Comparison of ENCODE assay signal across 16 cellular contexts in genomic region chr4:102713096-102713495, GRCh38. TPM values are rescaled to one million over a fixed set of nuclear protein-coding genes. Genes with fewer than 3 reads are reported as not detected.
DNase-seq lines count a peak whose midpoint lies in the region; ATAC-seq, FAIRE-seq and TF ChIP-seq lines count a peak whose summit lies in the region.
"Had no signal": no experiment of that assay in that cellular context is flagged by ENCODE, and none has a peak within 500 bp of the region (broad histone marks: within the 10 kb centered on the region; RNA-seq: fewer than 3 reads in every experiment).

No MANE protein-coding gene starts in this region.

- H3K4me3 ChIP-seq in endothelial cell of umbilical vein (replicated peaks in 1 of 3; ENCODE audit: insufficient read depth in 1 of 3, low read depth in 1 of 3, low read length in 3 of 3) (no peak overlapping the region), mesodermal cell (ENCODE audit: extremely low read depth, insufficient read depth, low read length, poor library complexity, severe bottlenecking) (no peak overlapping the region), uterus (no peak overlapping the region)
- H3K4me3 ChIP-seq: heart right ventricle, SJCRH30 had no signal

- CTCF ChIA-PET in endothelial cell of umbilical vein (lab: Charles Lee): no interaction called here

- POLR2A ChIA-PET in endothelial cell of umbilical vein (lab: Charles Lee): no interaction called here

- no peak overlapping the region for H3K4me3 Mint-ChIP-seq in glutamatergic neuron (ENCODE audit: unreplicated experiment)
- H3K4me3 Mint-ChIP-seq: B cell had no signal

- H3K36me3 ChIP-seq in endothelial cell of umbilical vein (ENCODE audit: control insufficient read depth in 2 of 2, extremely low read depth in 1 of 2, insufficient read depth in 2 of 2, low read length in 2 of 2) (no peaks in the 10 kb centered on the region), mesodermal cell (ENCODE audit: control insufficient read depth, insufficient read depth, low read length) (peaks cover 12% of the 10 kb centered on the region), uterus (no peaks in the 10 kb centered on the region)
- H3K36me3 ChIP-seq: SJCRH30 had no signal

- no peaks in the 10 kb centered on the region for H3K4me1 Mint-ChIP-seq in glutamatergic neuron (ENCODE audit: low read depth, unreplicated experiment)

- WGBS in mesodermal cell (ENCODE audit: insufficient coverage in 2 of 2), 2 experiments: 48 to 66% methylated on average over 3 of the region's 3 CpGs

- no peaks in the 10 kb centered on the region for H3K9me1 ChIP-seq in endothelial cell of umbilical vein (replicated peaks; ENCODE audit: control insufficient read depth, extremely low read depth, insufficient read depth, low read length)

- H3K27ac Mint-ChIP-seq in glutamatergic neuron (ENCODE audit: unreplicated experiment): no peak overlapping the region
- H3K27ac Mint-ChIP-seq: B cell had no signal

- no peak overlapping the region for H3K4me2 ChIP-seq in endothelial cell of umbilical vein (ENCODE audit: insufficient read depth, low read length)

- H3K9me3 ChIP-seq in endothelial cell of umbilical vein (replicated peaks; ENCODE audit: control insufficient read depth, insufficient read depth, low read length) (no peaks in the 10 kb centered on the region), mesodermal cell (ENCODE audit: control insufficient read depth, low read length) (no peaks in the 10 kb centered on the region), uterus (no peaks in the 10 kb centered on the region)
- H3K9me3 ChIP-seq: heart right ventricle, SJCRH30 had no signal

- peak; percentile 44 for DNase-seq in AG20443 (ENCODE audit: low spot score)
- peak; percentile 48 for DNase-seq in M059J (ENCODE audit: low read depth)
- no peak for DNase-seq in endothelial cell of umbilical vein (ENCODE audit: low read depth, low spot score)
- no peak for DNase-seq in glutamatergic neuron
- DNase-seq in DMS153 treated with DMSO at 0.1 percent for 48 hours (lab: John Stamatoyannopoulos, UW; ENCODE audit: unreplicated experiment): no peak
- DNase-seq in uterus: no peak
- DNase-seq: activated CD8-positive, alpha-beta memory T cell treated with anti-CD3 and anti-CD28 coated beads, Interleukin-2, amount 50 U/mL, for 4 hours; amygdala; effector memory CD4-positive, alpha-beta T cell; heart right ventricle; NCI-H1694 treated with DMSO at 0.1 percent for 48 hours; SJCRH30; stimulated activated CD4-positive, alpha-beta T cell treated with anti-CD3 and anti-CD28 coated beads, Interleukin-12 subunit alpha, Interleukin-12 subunit beta, amount 100 ng/mL, for 4 hours had no signal

- dilution Hi-C loops in endothelial cell of umbilical vein (cut with MboI; ENCODE audit: extremely low pct_ligation_motif_present, low sequenced_read_pairs): no loop called here

- no peaks in the 10 kb centered on the region for H3K79me2 ChIP-seq in endothelial cell of umbilical vein (ENCODE audit: control insufficient read depth, insufficient read depth, low read length)

- H4K20me1 ChIP-seq in endothelial cell of umbilical vein (replicated peaks; ENCODE audit: control insufficient read depth, extremely low read depth, insufficient read depth, low read length): no peaks in the 10 kb centered on the region

- H3K36me3 Mint-ChIP-seq in glutamatergic neuron (ENCODE audit: unreplicated experiment): peaks cover under 1% of the 10 kb centered on the region

- no peaks in the 10 kb centered on the region for H3K9me3 Mint-ChIP-seq in glutamatergic neuron (ENCODE audit: unreplicated experiment)

- FAIRE-seq in endothelial cell of umbilical vein (lab: Jason Lieb, UNC): no peak

- TF ChIP-seq CTCF in endothelial cell of umbilical vein (IDR thresholded peaks at IDR 0.05; ENCODE audit: extremely low read depth in 1 of 2, insufficient read depth in 1 of 2, low read depth in 1 of 2, low read length in 2 of 2) (no peak), glutamatergic neuron (IDR thresholded peaks at IDR 0.05; ENCODE audit: partially characterized antibody, unreplicated experiment) (no peak), uterus (IDR thresholded peaks at IDR 0.05) (no peak)

- H3K27ac ChIP-seq in endothelial cell of umbilical vein (ENCODE audit: insufficient read depth, low read depth, low read length) (no peak overlapping the region), mesodermal cell (ENCODE audit: low read depth, low read length, severe bottlenecking) (peak overlapping the region; percentile 73), uterus (no peak overlapping the region)
- H3K27ac ChIP-seq: heart right ventricle, SJCRH30 had no signal

- H3K4me1 ChIP-seq in endothelial cell of umbilical vein (ENCODE audit: control insufficient read depth, extremely low read depth, insufficient read depth, low read length): no peaks in the 10 kb centered on the region
- H3K4me1 ChIP-seq in mesodermal cell (ENCODE audit: control insufficient read depth, insufficient read depth, low read length, poor library complexity, severe bottlenecking): peaks cover 4% of the 10 kb centered on the region
- H3K4me1 ChIP-seq in uterus: no peaks in the 10 kb centered on the region
- H3K4me1 ChIP-seq: SJCRH30 had no signal

- BruUV-seq in endothelial cell of umbilical vein (replicated peaks; lab: Mats Ljungman, UMichigan): no TSS peak

- intact Hi-C loops in endothelial cell of umbilical vein (cut with micrococcal nuclease) (no loop called here), uterus (cut with DNase I; ENCODE audit: low total_unique reads) (no loop called here)

- no peak for ATAC-seq in HG02678 (IDR thresholded peaks at IDR 0.05; ENCODE audit: unreplicated experiment)

- H3K27me3 Mint-ChIP-seq in glutamatergic neuron (ENCODE audit: unreplicated experiment): peaks cover under 1% of the 10 kb centered on the region
- H3K27me3 Mint-ChIP-seq: B cell had no signal

- no peak for TF ChIP-seq POLR2A in endothelial cell of umbilical vein (IDR thresholded peaks at IDR 0.05; ENCODE audit: low read depth, low read length)
- TF ChIP-seq POLR2A in uterus (IDR thresholded peaks at IDR 0.05): no peak

- H2AFZ ChIP-seq in endothelial cell of umbilical vein (ENCODE audit: low read depth, low read length): peak overlapping the region; percentile 44

- no peak overlapping the region for H3K9ac ChIP-seq in endothelial cell of umbilical vein (replicated peaks; ENCODE audit: extremely low read depth, insufficient read depth, low read length)

- no peaks in the 10 kb centered on the region for H3K27me3 ChIP-seq in endothelial cell of umbilical vein (ENCODE audit: control insufficient read depth in 2 of 2, insufficient read depth in 2 of 2, low read length in 2 of 2)
- H3K27me3 ChIP-seq in uterus: no peaks in the 10 kb centered on the region
- H3K27me3 ChIP-seq: heart right ventricle, SJCRH30 had no signal

TF ChIP-seq in endothelial cell of umbilical vein, 7 proteins besides CTCF, POLR2A, EP300 and RAD21:
- TF ChIP-seq POLR2AphosphoS5 (IDR thresholded peaks at IDR 0.05; ENCODE audit: insufficient read depth, low read depth, low read length) (no peak), JUN (IDR thresholded peaks at IDR 0.05; ENCODE audit: borderline replicate concordance, insufficient read depth, insufficient read length, low read depth) (no peak), FOS (IDR thresholded peaks at IDR 0.05; ENCODE audit: borderline replicate concordance, insufficient read depth, low read length) (no peak)

RNA-seq across cellular contexts. Expression of gene MANBA, which starts 47.7 kb away (rescaled TPM):
- 10.9 and 16.7 TPM in 2 replicates for total RNA-seq in M059J (2014; rRNA removed; shearing (Covaris generic))
- total RNA-seq in endothelial cell of umbilical vein (7.7 and 8.3 TPM in 2 replicates), glutamatergic neuron (ENCODE audit: unreplicated experiment) (13.0 TPM), uterus (10 to 100 TPM in 2 of 4 donors, 1 to 10 TPM in 2; 6.4 to 41.5 (median 17.8) TPM)
- 5.2 and 5.6 TPM in 2 replicates for polyA plus RNA-seq in endothelial cell of umbilical vein
- polyA plus RNA-seq in endothelial cell of umbilical vein (2011; cell fraction: cytosol; rRNA removed): 3.3 and 3.5 TPM in 2 replicates
- polyA plus RNA-seq in endothelial cell of umbilical vein (2011; cell fraction: nucleus; rRNA removed): 9.2 and 9.9 TPM in 2 replicates
- polyA plus RNA-seq in endothelial cell of umbilical vein (2012): 4.6 TPM in 2 replicates
- 5.4 and 8.0 TPM in 2 replicates for polyA minus RNA-seq in endothelial cell of umbilical vein
- polyA minus RNA-seq in endothelial cell of umbilical vein (2011; cell fraction: cytosol; rRNA and poly(A)+ RNA removed): 13.6 TPM
- 11.9 and 18.8 TPM in 2 replicates for polyA minus RNA-seq in endothelial cell of umbilical vein (2011; cell fraction: nucleus; rRNA and poly(A)+ RNA removed)
- 21.9 TPM for polyA plus RNA-seq in mesodermal cell (2013, experiment 1 of 2)
- 21.7 TPM for polyA plus RNA-seq in mesodermal cell (2013, experiment 2 of 2)

Comparison
In these comparisons a context has a peak if more than half of its experiments do, and no peak if none do; other contexts are left out.
1. DNase-seq: peak in AG20443 (single experiment) and M059J (single experiment); none in endothelial cell of umbilical vein (single experiment), glutamatergic neuron (single experiment), DMS153 treated with DMSO at 0.1 percent for 48 hours (single experiment) and uterus (0 of 2).